Comparison of ENCODE assay signal across 11 cellular contexts in genomic region chrX:57906790-57907189, GRCh38.
DNase-seq lines count a peak whose midpoint lies in the region; ATAC-seq and TF ChIP-seq lines count a peak whose summit lies in the region.
"Had no signal": no experiment of that assay in that cellular context is flagged by ENCODE, and none has a peak within 500 bp of the region (broad histone marks: within the 10 kb centered on the region; RNA-seq: fewer than 3 reads in every experiment).

No MANE protein-coding gene starts in this region.

- no peak for TF ChIP-seq CTCF in SU-DHL-6 (IDR thresholded peaks at IDR 0.05; ENCODE audit: insufficient read depth, low read length, poor library complexity, severe bottlenecking)

- H4K20me1 ChIP-seq in SU-DHL-6 (ENCODE audit: low read depth, low read length), result no peaks in the 10 kb centered on the region
- H4K20me1 ChIP-seq: BLaER1 had no signal

- ATAC-seq in GM19452 (IDR thresholded peaks at IDR 0.05; ENCODE audit: unreplicated experiment) (no peak), HG02798 (IDR thresholded peaks at IDR 0.05; ENCODE audit: poor library complexity, unreplicated experiment) (no peak)

- no peaks in the 10 kb centered on the region for H3K9me2 ChIP-seq in SU-DHL-6 (replicated peaks; ENCODE audit: insufficient read depth, low read length)

- no peak for DNase-seq in activated T-cell treated with anti-CD3 and anti-CD28 coated beads, Interleukin-2, amount 50 U/mL, for 24 hours
- DNase-seq in activated T-cell treated with anti-CD3 and anti-CD28 coated beads for 4 hours, result no peak
- peak; percentile 60 for DNase-seq in fibroblast of gingiva (ENCODE audit: low read depth)
- no peak for DNase-seq in SW 1271 (lab: John Stamatoyannopoulos, UW)
- DNase-seq: NCI-H1436 treated with DMSO at 0.1 percent for 48 hours; stimulated activated CD4-positive, alpha-beta T cell treated with anti-CD3 and anti-CD28 coated beads, Interleukin-15, amount 100 ng/mL, for 24 hours had no signal

- H3K27ac Mint-ChIP-seq in activated T-cell treated with anti-CD3 and anti-CD28 coated beads, Interleukin-2, amount 50 U/mL, for 24 hours, result no peak overlapping the region

- H3K4me2 ChIP-seq in SU-DHL-6 (ENCODE audit: low read depth, low read length, poor library complexity, severe bottlenecking), result peak overlapping the region; percentile 65
- H3K4me2 ChIP-seq: BLaER1 had no signal

- no peak overlapping the region for H2AFZ ChIP-seq in SU-DHL-6 (ENCODE audit: low read depth, low read length, severe bottlenecking)

- H3K4me1 Mint-ChIP-seq in activated T-cell treated with anti-CD3 and anti-CD28 coated beads, Interleukin-2, amount 50 U/mL, for 24 hours (ENCODE audit: low read depth), result peaks cover 45% of the 10 kb centered on the region

- H3F3A ChIP-seq in SU-DHL-6 (ENCODE audit: insufficient read depth), result no peaks in the 10 kb centered on the region

- H3K9me3 ChIP-seq in SU-DHL-6 (ENCODE audit: insufficient read depth, low read length) (no peaks in the 10 kb centered on the region), subcutaneous abdominal adipose tissue (ENCODE audit: control insufficient read depth in 5 of 5, low read length in 5 of 5) (no peaks in the 10 kb centered on the region)
- H3K9me3 ChIP-seq: BLaER1 had no signal

- H3K9ac ChIP-seq in SU-DHL-6 (ENCODE audit: low read length) (peak overlapping the region; percentile 22; the same call in 1 of the 2 replicates), subcutaneous abdominal adipose tissue (ENCODE audit: low read length in 5 of 5) (peak overlapping the region in 1 of 5 donors; percentile 18)
- H3K9ac ChIP-seq: BLaER1 had no signal

- no peaks in the 10 kb centered on the region for H3K9me3 Mint-ChIP-seq in activated T-cell treated with anti-CD3 and anti-CD28 coated beads, Interleukin-2, amount 50 U/mL, for 24 hours

- peaks cover 37% of the 10 kb centered on the region for H3K36me3 Mint-ChIP-seq in activated T-cell treated with anti-CD3 and anti-CD28 coated beads, Interleukin-2, amount 50 U/mL, for 24 hours (ENCODE audit: low read depth)

- no peaks in the 10 kb centered on the region for H3K36me3 ChIP-seq in SU-DHL-6 (ENCODE audit: low read length)
- no peaks in the 10 kb centered on the region for H3K36me3 ChIP-seq in subcutaneous abdominal adipose tissue (ENCODE audit: control insufficient read depth in 5 of 5, insufficient read depth in 5 of 5, low read length in 5 of 5)

- peaks cover 21% of the 10 kb centered on the region for H3K27me3 Mint-ChIP-seq in activated T-cell treated with anti-CD3 and anti-CD28 coated beads, Interleukin-2, amount 50 U/mL, for 24 hours

- no peaks in the 10 kb centered on the region for H3K27me3 ChIP-seq in SU-DHL-6 (ENCODE audit: low read length)
- no peaks in the 10 kb centered on the region for H3K27me3 ChIP-seq in subcutaneous abdominal adipose tissue (ENCODE audit: control insufficient read depth in 5 of 5, insufficient read depth in 4 of 5, low read length in 5 of 5)
- H3K27me3 ChIP-seq: BLaER1 had no signal

- H3K4me3 ChIP-seq in SU-DHL-6 (ENCODE audit: insufficient read depth, low read length, poor library complexity, severe bottlenecking), result peak overlapping the region; percentile 34
- peak overlapping the region in 1 of 5 donors; percentile 6 for H3K4me3 ChIP-seq in subcutaneous abdominal adipose tissue (ENCODE audit: low read depth in 1 of 5, low read length in 5 of 5)
- H3K4me3 ChIP-seq: BLaER1 had no signal

- peaks cover 13% of the 10 kb centered on the region; the same call in 1 of the 2 replicates for H3K79me2 ChIP-seq in SU-DHL-6 (ENCODE audit: insufficient read depth, low read length)

- H3K4me3 Mint-ChIP-seq in activated T-cell treated with anti-CD3 and anti-CD28 coated beads, Interleukin-2, amount 50 U/mL, for 24 hours, result peak overlapping the region; percentile 20

- 0 out of 2 replicates have a peak overlapping the region, but pooled peaks have one; percentile 23 for H3K27ac ChIP-seq in SU-DHL-6 (ENCODE audit: low read depth, low read length)
- peak overlapping the region; percentile 19 for H3K27ac ChIP-seq in subcutaneous abdominal adipose tissue (ENCODE audit: low read depth, low read length)
- H3K27ac ChIP-seq: BLaER1 had no signal

- H3K4me1 ChIP-seq in subcutaneous abdominal adipose tissue (ENCODE audit: control insufficient read depth in 5 of 5, insufficient read depth in 5 of 5, low read length in 5 of 5), result peaks cover 2 to 22% (median 19%) of the 10 kb centered on the region in 5 donors
